18 cellular contexts compared by ENCODE assay signal in the genomic region with DNA sequence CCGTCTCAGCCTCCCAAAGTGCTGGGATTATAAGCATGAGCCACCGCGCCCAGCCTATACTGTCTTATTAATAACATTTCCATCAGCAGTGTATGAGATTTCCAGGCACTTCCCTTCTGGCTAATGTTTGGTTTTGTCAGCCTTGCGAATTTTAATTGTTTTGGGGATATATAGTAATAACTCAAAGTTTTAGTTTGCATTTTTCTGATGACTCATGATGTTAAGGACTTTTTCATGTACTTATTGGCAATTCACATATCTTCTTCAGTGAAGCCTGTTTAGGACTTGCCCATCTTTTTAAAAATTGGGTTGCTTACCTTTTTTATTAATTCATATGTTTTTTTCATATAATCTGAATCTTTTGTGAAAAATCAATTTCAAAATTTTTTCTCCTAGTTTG.
DNase-seq lines count a peak whose midpoint lies in the region; TF ChIP-seq lines count a peak whose summit lies in the region.
"Had no signal": no experiment of that assay in that cellular context is flagged by ENCODE, and none has a peak within 500 bp of the region (broad histone marks: within the 10 kb centered on the region; RNA-seq: fewer than 3 reads in every experiment).

No MANE protein-coding gene starts in this region.

- no peaks in the 10 kb centered on the region for H3K79me2 ChIP-seq in fibroblast of lung (ENCODE audit: control insufficient read depth, insufficient read depth, low read length)

- no peak overlapping the region for H3K4me2 ChIP-seq in fibroblast of lung (ENCODE audit: extremely low read depth, insufficient read depth, low read length)
- H3K4me2 ChIP-seq: BLaER1, KMS-11 had no signal

- H3K4me3 ChIP-seq in adipocyte (ENCODE audit: low read length) = no peak overlapping the region
- no peak overlapping the region for H3K4me3 ChIP-seq in fibroblast of lung (replicated peaks in 1 of 4; ENCODE audit: control extremely low read depth in 1 of 4, insufficient read depth in 1 of 4, low read depth in 3 of 4, low read length in 4 of 4)
- H3K4me3 ChIP-seq: BLaER1, SJSA1 had no signal

- no peaks in the 10 kb centered on the region for H3K36me3 ChIP-seq in adipocyte (ENCODE audit: control insufficient read depth, insufficient read depth, low read length, severe bottlenecking)
- H3K36me3 ChIP-seq in fibroblast of lung (ENCODE audit: control insufficient read depth, insufficient read depth, low read length) = no peaks in the 10 kb centered on the region
- H3K36me3 ChIP-seq: BLaER1, SJSA1 had no signal

- H3K4me1 ChIP-seq in adipocyte (ENCODE audit: control insufficient read depth, insufficient read depth, low read length) = peaks cover 14% of the 10 kb centered on the region
- no peaks in the 10 kb centered on the region for H3K4me1 ChIP-seq in fibroblast of lung (ENCODE audit: control insufficient read depth, extremely low read depth, insufficient read depth, low read length)

- no peak overlapping the region for H2AFZ ChIP-seq in fibroblast of lung (ENCODE audit: low read length)

- H3K27me3 ChIP-seq in adipocyte (replicated peaks; ENCODE audit: control insufficient read depth, insufficient read depth, low read length) (no peaks in the 10 kb centered on the region), fibroblast of lung (ENCODE audit: control insufficient read depth, insufficient read depth, low read length) (no peaks in the 10 kb centered on the region)
- H3K27me3 ChIP-seq: BLaER1, SJSA1 had no signal

- no peak for TF ChIP-seq CTCF in fibroblast of lung (conservative IDR thresholded peaks at IDR 0.05 in 1 of 2, IDR thresholded peaks at IDR 0.05 in 1 of 2; ENCODE audit: low read depth in 1 of 2, low read length in 2 of 2)

- no peak overlapping the region for H3K27ac ChIP-seq in fibroblast of lung (ENCODE audit: insufficient read depth, low read length)
- H3K27ac ChIP-seq: BLaER1, KMS-11, SJSA1 had no signal

- H3K9ac ChIP-seq in adipocyte (ENCODE audit: low read length) (no peak overlapping the region), fibroblast of lung (ENCODE audit: insufficient read depth, low read length) (no peak overlapping the region)
- H3K9ac ChIP-seq: BLaER1, KMS-11 had no signal

- peak; percentile 3 for DNase-seq in AG08395 (ENCODE audit: low spot score)
- peak; percentile 3 for DNase-seq in HCEC 1CT
- peak; percentile 36 for DNase-seq in adipocyte (ENCODE audit: low read depth)
- DNase-seq in fibroblast of lung (ENCODE audit: low read depth in 2 of 2) = peak; percentile 7 to 12
- no peak for DNase-seq in GM03348 (ENCODE audit: low spot score)
- no peak for DNase-seq in stimulated activated naive CD4-positive, alpha-beta T cell (lab: John Stamatoyannopoulos, UW)
- DNase-seq in activated CD4-positive, alpha-beta T cell treated with anti-CD3 and anti-CD28 coated beads, Interleukin-2, amount 50 U/mL, for 1 hour = no peak
- no peak for DNase-seq in NCI-H2171 (lab: John Stamatoyannopoulos, UW)
- DNase-seq: CD4-positive, alpha-beta T cell; COR-L47; DMS79; MV-4-11; NCI-H1417; NCI-H526 treated with DMSO at 0.1 percent for 48 hours; OCI-M1 had no signal

- H4K20me1 ChIP-seq in fibroblast of lung (ENCODE audit: control insufficient read depth, extremely low read depth, insufficient read depth, low read length) = no peaks in the 10 kb centered on the region
- H4K20me1 ChIP-seq: BLaER1 had no signal

- H3K9me3 ChIP-seq in adipocyte (ENCODE audit: control insufficient read depth, low read length) = peaks cover 11% of the 10 kb centered on the region
- no peaks in the 10 kb centered on the region for H3K9me3 ChIP-seq in fibroblast of lung (ENCODE audit: control insufficient read depth, insufficient read depth, low read depth, low read length)
- H3K9me3 ChIP-seq: SJSA1 had no signal

Comparison
In these comparisons a context has a peak if more than half of its experiments do, and no peak if none do; other contexts are left out.
1. DNase-seq: peak in AG08395 (single experiment), HCEC 1CT (single experiment), adipocyte (single experiment) and fibroblast of lung (2 of 2); none in GM03348 (single experiment), stimulated activated naive CD4-positive, alpha-beta T cell (0 of 6), activated CD4-positive, alpha-beta T cell treated with anti-CD3 and anti-CD28 coated beads, Interleukin-2, amount 50 U/mL, for 1 hour (single experiment) and NCI-H2171 (single experiment).